8 cellular contexts compared by ENCODE assay signal in genomic region chr17:78253946-78254672, GRCh38. TPM values are rescaled to one million over a fixed set of nuclear protein-coding genes. Genes with fewer than 3 reads are reported as not detected.
A peak's percentile ranks its signal among the peaks of the same experiment; 100 is the strongest.
DNase-seq lines count a peak whose midpoint lies in the region; ATAC-seq and TF ChIP-seq lines count a peak whose summit lies in the region.

No MANE protein-coding gene starts in this region.

- H3K4me1 ChIP-seq in ES-I3 (ENCODE audit: insufficient read depth, low read length) (peaks cover 36% of the 10 kb centered on the region), colonic mucosa (peaks cover 16% of the 10 kb centered on the region)

- H3K4me3 ChIP-seq in colonic mucosa: peak overlapping the region; percentile 99

- TF ChIP-seq CTCF in colonic mucosa (IDR thresholded peaks at IDR 0.05): no peak

- intact Hi-C loops in colonic mucosa (cut with DNase I): no loop called here

- H3K36me3 ChIP-seq in ES-I3 (ENCODE audit: insufficient read depth, low read length): no peaks in the 10 kb centered on the region
- H3K36me3 ChIP-seq in colonic mucosa: no peaks in the 10 kb centered on the region

- no peaks in the 10 kb centered on the region for H3K27me3 ChIP-seq in colonic mucosa

- H3K9me3 ChIP-seq in ES-I3 (ENCODE audit: control insufficient read depth, insufficient read depth, low read length) (no peaks in the 10 kb centered on the region), colonic mucosa (no peaks in the 10 kb centered on the region)

- peak; percentile 40 for ATAC-seq in HG02981 (IDR thresholded peaks at IDR 0.05; ENCODE audit: unreplicated experiment)
- no peak for ATAC-seq in HG03045 (IDR thresholded peaks at IDR 0.05; ENCODE audit: unreplicated experiment)

- DNase-seq in NCI-H510A (lab: John Stamatoyannopoulos, UW) (peak; percentile 74), colonic mucosa (peak; percentile 90), kidney tubule cell (ENCODE audit: low spot score) (peak; percentile 83)
- peak; percentile 73 to 79 for DNase-seq in activated CD4-positive, alpha-beta T cell treated with anti-CD3 and anti-CD28 coated beads for 4 hours
- DNase-seq in stimulated activated CD4-positive, alpha-beta T cell treated with anti-CD3 and anti-CD28 coated beads, Interleukin-15, amount 100 ng/mL, for 48 hours (ENCODE audit: low read depth in 2 of 2): peak; percentile 55 to 81

- H3K9ac ChIP-seq in ES-I3 (ENCODE audit: low read depth, low read length): peak overlapping the region; percentile 85
- peak overlapping the region; percentile 86 to 95 for H3K9ac ChIP-seq in colonic mucosa (ENCODE audit: low read depth in 2 of 2, low read length in 2 of 2)

- peak overlapping the region; percentile 83 for H3K27ac ChIP-seq in colonic mucosa

RNA-seq across cellular contexts. Expression of gene TMEM235, which starts 22.7 kb away (rescaled TPM):
- total RNA-seq in colonic mucosa: not detected

RNA-seq across cellular contexts. Expression of gene BIRC5, which starts 40.1 kb away (rescaled TPM):
- 10 to 100 TPM; 15.2 to 77.1 TPM for total RNA-seq in colonic mucosa
